ENCODE assay signal across 23 cellular contexts in the genomic region with DNA sequence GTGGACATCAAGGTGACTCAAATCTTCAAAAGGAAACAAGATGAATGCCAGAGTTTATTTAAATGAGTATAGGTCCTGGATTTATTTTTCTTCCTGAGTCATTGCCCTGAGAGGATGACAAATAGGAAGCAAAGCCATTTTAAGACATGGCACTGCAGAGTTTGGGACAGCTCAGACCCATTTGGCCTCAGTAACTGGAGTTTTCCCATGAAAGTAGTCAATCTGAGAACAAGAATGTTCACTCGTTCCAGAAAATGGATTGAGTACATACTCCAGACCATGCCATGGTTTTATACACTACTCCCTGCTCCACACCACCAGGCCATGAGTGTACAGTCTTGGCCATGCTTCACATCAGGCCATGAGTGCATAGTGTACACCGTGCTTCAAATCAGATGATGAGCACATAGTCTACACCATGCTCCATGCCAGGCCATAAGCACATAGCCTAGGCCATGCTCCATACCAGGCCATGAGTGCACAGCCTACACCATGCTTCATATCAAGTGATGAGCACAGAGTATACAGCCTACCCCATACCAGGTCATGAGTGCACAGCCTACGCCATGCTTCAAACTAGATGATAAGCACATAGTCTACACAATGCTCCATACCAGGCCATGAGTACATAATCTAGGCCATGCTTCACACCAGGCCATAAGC.
DNase-seq lines count a peak whose midpoint lies in the region; ATAC-seq and TF ChIP-seq lines count a peak whose summit lies in the region.
"Had no signal": no experiment of that assay in that cellular context is flagged by ENCODE, and none has a peak within 500 bp of the region (broad histone marks: within the 10 kb centered on the region; RNA-seq: fewer than 3 reads in every experiment).

No MANE protein-coding gene starts in this region.

- no peaks in the 10 kb centered on the region for H3K79me2 ChIP-seq in Karpas-422 (ENCODE audit: low read length)

- H2AFZ ChIP-seq in Karpas-422 (ENCODE audit: low read length), result no peak overlapping the region

- H3K27me3 ChIP-seq in upper lobe of left lung, result no peaks in the 10 kb centered on the region
- H3K27me3 ChIP-seq in Karpas-422 (ENCODE audit: low read length), result no peaks in the 10 kb centered on the region; the same call in 1 of the 2 replicates
- H3K27me3 ChIP-seq: dorsolateral prefrontal cortex, stomach had no signal

- WGBS in upper lobe of left lung, 2 donors, result 82 to 90% methylated on average over 3 of the region's 3 CpGs

- TF ChIP-seq POLR2A in upper lobe of left lung (IDR thresholded peaks at IDR 0.05), result no peak

- peak; percentile 37 to 67 for ATAC-seq in activated naive CD4-positive, alpha-beta T cell treated with anti-CD3 and anti-CD28 coated beads, Interleukin-2, amount 50 U/mL, for 72 hours
- ATAC-seq in upper lobe of left lung (ENCODE audit: low FRiP score in 2 of 2) (peak; percentile 20 to 40), GM21367 (IDR thresholded peaks at IDR 0.05; ENCODE audit: unreplicated experiment) (no peak)
- ATAC-seq: K562, left lobe of liver, psoas muscle had no signal

- intact Hi-C loops in activated CD4-positive, alpha-beta T cell treated with anti-CD3 and anti-CD28 coated beads, Interleukin-2, amount 10 ng/mL, durations not matched to agents 24 days and 14 days (cut with micrococcal nuclease), result no loop called here

- H3K4me2 ChIP-seq in Karpas-422 (ENCODE audit: low read depth, low read length, poor library complexity, severe bottlenecking), result no peak overlapping the region

- H3K27ac Mint-ChIP-seq in activated naive CD4-positive, alpha-beta T cell treated with anti-CD3 and anti-CD28 coated beads, Interleukin-2, amount 50 U/mL, for 72 hours, result no peak overlapping the region
- no peak overlapping the region for H3K27ac Mint-ChIP-seq in activated naive CD4-positive, alpha-beta T cell treated with anti-CD3 and anti-CD28 coated beads, Interleukin-2, amount 10 ng/mL, durations not matched to agents 7 days and 5 days
- H3K27ac Mint-ChIP-seq in activated CD4-positive, alpha-beta T cell treated with anti-CD3 and anti-CD28 coated beads, Interleukin-2, amount 10 ng/mL, durations not matched to agents 24 days and 14 days, result no peak overlapping the region

- H4K20me1 ChIP-seq in Karpas-422 (ENCODE audit: insufficient read depth, low read depth, low read length), result no peaks in the 10 kb centered on the region

- H3K9ac ChIP-seq in Karpas-422 (ENCODE audit: low read length), result no peak overlapping the region

- H3K36me3 ChIP-seq in upper lobe of left lung (no peaks in the 10 kb centered on the region), Karpas-422 (ENCODE audit: insufficient read depth, low read length) (no peaks in the 10 kb centered on the region)
- H3K36me3 ChIP-seq: stomach, WERI-Rb-1 had no signal

- no peaks in the 10 kb centered on the region for H3K4me1 Mint-ChIP-seq in activated naive CD4-positive, alpha-beta T cell treated with anti-CD3 and anti-CD28 coated beads, Interleukin-2, amount 10 ng/mL, durations not matched to agents 7 days and 5 days
- peaks cover 2% of the 10 kb centered on the region for H3K4me1 Mint-ChIP-seq in activated CD4-positive, alpha-beta T cell treated with anti-CD3 and anti-CD28 coated beads, Interleukin-2, amount 10 ng/mL, durations not matched to agents 24 days and 14 days

- H3K4me3 ChIP-seq in upper lobe of left lung, result no peak overlapping the region
- no peak overlapping the region for H3K4me3 ChIP-seq in Karpas-422 (ENCODE audit: low read length)
- H3K4me3 ChIP-seq: dorsolateral prefrontal cortex, K562, psoas muscle, stomach had no signal

- H3K27ac ChIP-seq in VCaP, result peak overlapping the region; percentile 76
- no peak overlapping the region for H3K27ac ChIP-seq in upper lobe of left lung
- no peak overlapping the region for H3K27ac ChIP-seq in Karpas-422 (ENCODE audit: low read length)
- H3K27ac ChIP-seq: 22Rv1, psoas muscle, stomach, WERI-Rb-1 had no signal

- CTCF ChIA-PET in activated naive CD4-positive, alpha-beta T cell treated with anti-CD3 and anti-CD28 coated beads, Interleukin-2, amount 10 ng/mL, durations not matched to agents 7 days and 5 days (lab: Charles Lee), result no interaction called here

- no peaks in the 10 kb centered on the region for H3K27me3 Mint-ChIP-seq in activated naive CD4-positive, alpha-beta T cell treated with anti-CD3 and anti-CD28 coated beads, Interleukin-2, amount 10 ng/mL, durations not matched to agents 7 days and 5 days
- H3K27me3 Mint-ChIP-seq in activated CD4-positive, alpha-beta T cell treated with anti-CD3 and anti-CD28 coated beads, Interleukin-2, amount 10 ng/mL, durations not matched to agents 24 days and 14 days, result no peaks in the 10 kb centered on the region

- peaks cover 0 to 5% of the 10 kb centered on the region in 2 donors for H3K9me3 Mint-ChIP-seq in activated naive CD4-positive, alpha-beta T cell treated with anti-CD3 and anti-CD28 coated beads, Interleukin-2, amount 50 U/mL, for 72 hours
- no peaks in the 10 kb centered on the region for H3K9me3 Mint-ChIP-seq in activated naive CD4-positive, alpha-beta T cell treated with anti-CD3 and anti-CD28 coated beads, Interleukin-2, amount 10 ng/mL, durations not matched to agents 7 days and 5 days
- no peaks in the 10 kb centered on the region for H3K9me3 Mint-ChIP-seq in activated CD4-positive, alpha-beta T cell treated with anti-CD3 and anti-CD28 coated beads, Interleukin-2, amount 10 ng/mL, durations not matched to agents 24 days and 14 days

- H3K4me1 ChIP-seq in upper lobe of left lung (no peaks in the 10 kb centered on the region), Karpas-422 (ENCODE audit: low read length) (no peaks in the 10 kb centered on the region)
- H3K4me1 ChIP-seq: psoas muscle, stomach had no signal

- no peak overlapping the region for H3K4me3 Mint-ChIP-seq in activated naive CD4-positive, alpha-beta T cell treated with anti-CD3 and anti-CD28 coated beads, Interleukin-2, amount 10 ng/mL, durations not matched to agents 7 days and 5 days
- no peak overlapping the region for H3K4me3 Mint-ChIP-seq in activated CD4-positive, alpha-beta T cell treated with anti-CD3 and anti-CD28 coated beads, Interleukin-2, amount 10 ng/mL, durations not matched to agents 24 days and 14 days

- H3K9me2 ChIP-seq in Karpas-422 (replicated peaks; ENCODE audit: insufficient read depth, low read length), result 0 out of 2 replicates have a peak, but pooled peaks cover 7% of the 10 kb centered on the region

- no peak for DNase-seq in activated naive CD4-positive, alpha-beta T cell treated with anti-CD3 and anti-CD28 coated beads, Interleukin-2, amount 50 U/mL, for 72 hours (ENCODE audit: low spot score in 2 of 2)
- no peak for DNase-seq in activated naive CD4-positive, alpha-beta T cell treated with anti-CD3 and anti-CD28 coated beads, Interleukin-2, amount 10 ng/mL, durations not matched to agents 7 days and 5 days
- DNase-seq in kidney tubule cell (ENCODE audit: low spot score), result peak; percentile 52
- no peak for DNase-seq in upper lobe of left lung
- no peak for DNase-seq in activated CD4-positive, alpha-beta T cell treated with anti-CD3 and anti-CD28 coated beads, Interleukin-2, amount 10 ng/mL, durations not matched to agents 24 days and 14 days
- DNase-seq in Karpas-422, result no peak
- DNase-seq: activated CD4-positive, alpha-beta T cell treated with anti-CD3 and anti-CD28 coated beads, Interleukin-2, amount 50 U/mL, for 4 hours; activated gamma-delta T cell treated with Interleukin-2 at 50 U/mL for 16 hours; amygdala; caudate nucleus; dorsolateral prefrontal cortex; erythroblast; NCI-H1694; NCI-H748 treated with DMSO at 0.1 percent for 48 hours; psoas muscle; small intestine; stomach had no signal

- peaks cover 0 to 10% of the 10 kb centered on the region in 2 donors for H3K36me3 Mint-ChIP-seq in activated naive CD4-positive, alpha-beta T cell treated with anti-CD3 and anti-CD28 coated beads, Interleukin-2, amount 50 U/mL, for 72 hours
- no peaks in the 10 kb centered on the region for H3K36me3 Mint-ChIP-seq in activated naive CD4-positive, alpha-beta T cell treated with anti-CD3 and anti-CD28 coated beads, Interleukin-2, amount 10 ng/mL, durations not matched to agents 7 days and 5 days
- peaks cover 1% of the 10 kb centered on the region for H3K36me3 Mint-ChIP-seq in activated CD4-positive, alpha-beta T cell treated with anti-CD3 and anti-CD28 coated beads, Interleukin-2, amount 10 ng/mL, durations not matched to agents 24 days and 14 days (ENCODE audit: low read depth)

- no peak for TF ChIP-seq EP300 in upper lobe of left lung (IDR thresholded peaks at IDR 0.05)

- H3K9me3 ChIP-seq in upper lobe of left lung (no peaks in the 10 kb centered on the region), Karpas-422 (ENCODE audit: low read length) (no peaks in the 10 kb centered on the region)
- H3K9me3 ChIP-seq: psoas muscle, stomach had no signal

- TF ChIP-seq CTCF in VCaP (conservative IDR thresholded peaks at IDR 0.05) (no peak), upper lobe of left lung (IDR thresholded peaks at IDR 0.05) (no peak)
